In the genomic region with DNA sequence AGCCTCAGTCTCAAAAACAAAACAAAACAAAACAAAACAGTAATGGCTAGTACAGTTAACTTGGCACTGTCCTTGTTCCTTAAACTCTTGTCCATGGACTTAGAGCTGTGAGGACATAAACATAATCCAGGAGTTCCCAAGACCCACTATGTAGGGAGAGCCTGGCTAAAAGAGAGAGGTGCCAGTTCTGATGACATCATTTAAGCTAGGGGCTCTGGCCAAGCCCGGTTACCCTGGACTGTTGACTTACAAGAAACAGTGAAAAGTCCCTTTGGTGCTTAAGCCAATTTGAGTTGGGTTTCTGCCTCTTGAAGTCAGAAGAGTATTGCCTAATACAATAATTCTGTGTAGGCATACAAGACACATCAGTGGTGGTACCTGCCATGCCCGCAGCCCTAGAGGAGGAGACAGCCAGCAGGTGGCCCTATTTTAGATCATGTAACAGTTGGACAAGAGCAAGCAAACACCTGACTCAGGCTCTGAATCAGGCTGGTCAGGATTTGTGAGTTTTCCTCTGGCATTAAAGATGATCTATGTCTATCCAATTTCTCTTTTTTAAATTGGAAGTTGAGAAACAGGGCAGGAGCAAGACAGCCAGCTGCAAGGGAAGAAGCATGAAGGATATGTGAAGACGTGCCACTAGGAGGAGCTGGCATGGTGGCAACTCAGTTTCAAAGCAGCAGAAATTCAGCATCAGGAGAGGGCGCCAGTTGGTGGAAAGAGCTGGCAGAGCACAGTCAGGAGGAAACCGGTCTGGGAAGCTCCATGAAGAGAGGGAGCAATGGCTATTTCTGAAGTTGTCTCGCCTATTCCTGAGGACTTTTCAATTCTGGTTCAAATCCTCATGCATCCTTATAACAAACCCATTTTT, we compare ENCODE assay signal across 8 cellular contexts. TPM values are rescaled to one million over a fixed set of nuclear protein-coding genes. Genes with fewer than 3 reads are reported as not detected.
A peak's percentile ranks its signal among the peaks of the same experiment; 100 is the strongest.
DNase-seq lines count a peak whose midpoint lies in the region; TF ChIP-seq lines count a peak whose summit lies in the region.
"Not testable (repeated sequence)": the region's sequence is repeated elsewhere in the genome, so short reads cannot be mapped to it uniquely, and the experiment has no call there.

No MANE protein-coding gene starts in this region.

- CTCF ChIA-PET in A673 (lab: Charles Lee) = not testable (repeated sequence)

- H3K36me3 ChIP-seq in A673 (ENCODE audit: insufficient read depth, low read length, poor library complexity, severe bottlenecking); KMS-11 (ENCODE audit: insufficient read depth); iPS DF 6.9 (ENCODE audit: control insufficient read depth, insufficient read depth, low read length); parathyroid adenoma (ENCODE audit: control insufficient read depth, insufficient read depth, low read length): not testable (repeated sequence)

- not testable (repeated sequence) for H3K9me3 ChIP-seq in A673 (ENCODE audit: low read depth, low read length, poor library complexity, severe bottlenecking); iPS DF 6.9 (ENCODE audit: control insufficient read depth, insufficient read depth, low read length); parathyroid adenoma (ENCODE audit: control insufficient read depth, low read length)

- peak; percentile 52 for TF ChIP-seq CTCF in A673 (conservative IDR thresholded peaks at IDR 0.05; ENCODE audit: low read depth, low read length)
- TF ChIP-seq CTCF in GM12864 (IDR thresholded peaks at IDR 0.05; ENCODE audit: low read depth, low read length, missing control alignments) = peak; percentile 33
- TF ChIP-seq CTCF in KMS-11 (conservative IDR thresholded peaks at IDR 0.05; ENCODE audit: low read depth, low read length) = 0 out of 2 replicates have a peak, but pooled peaks have one; percentile 29
- 0 out of 2 replicates have a peak, but pooled peaks have one; percentile 9 for TF ChIP-seq CTCF in WI38 (IDR thresholded peaks at IDR 0.05; ENCODE audit: low read depth, low read length)
- peak; percentile 66 for TF ChIP-seq CTCF in parathyroid adenoma (IDR thresholded peaks at IDR 0.05)

- intact Hi-C loops in A673 (cut with micrococcal nuclease; ENCODE audit: unreplicated experiment) = not testable (repeated sequence)

- not testable (repeated sequence) for H4K20me1 ChIP-seq in KMS-11 (ENCODE audit: insufficient read depth)

- DNase-seq in A673 (ENCODE audit: low spot score) (peak; percentile 50), NCI-H774 (lab: John Stamatoyannopoulos, UW) (peak; percentile 12), dermis microvascular lymphatic vessel endothelial cell (ENCODE audit: low read depth in 2 of 2) (peak; percentile 12 to 71), iPS DF 6.9 (ENCODE audit: low read depth, low spot score) (peak; percentile 22)
- DNase-seq in GM12864 (ENCODE audit: low read depth) = not testable (repeated sequence)

- H3K79me2 ChIP-seq in KMS-11 (ENCODE audit: insufficient read depth, low read depth); parathyroid adenoma: not testable (repeated sequence)

- WGBS in iPS DF 6.9 (ENCODE audit: insufficient coverage, insufficient read length) = no CpG with 5 or more reads among the region's 6 CpGs

- not testable (repeated sequence) for H3K27me3 ChIP-seq in A673 (replicated peaks; ENCODE audit: insufficient read depth, low read depth, low read length, poor library complexity); KMS-11 (ENCODE audit: insufficient read depth, low read depth); iPS DF 6.9 (ENCODE audit: control insufficient read depth, insufficient read depth, low read length); parathyroid adenoma (ENCODE audit: control insufficient read depth, insufficient read depth, low read length)

- BruUV-seq in A673 (replicated peaks; lab: Mats Ljungman, UMichigan) = not testable (repeated sequence)

- not testable (repeated sequence) for H3K4me1 ChIP-seq in A673 (ENCODE audit: insufficient read depth, low read length, poor library complexity, severe bottlenecking); KMS-11 (ENCODE audit: low read depth, poor library complexity, severe bottlenecking); iPS DF 6.9 (ENCODE audit: control insufficient read depth, insufficient read depth, low read length); parathyroid adenoma

- not testable (repeated sequence) for H2AFZ ChIP-seq in KMS-11 (ENCODE audit: low read depth)
- peak overlapping the region; percentile 33 for H2AFZ ChIP-seq in parathyroid adenoma

- H3K4me3 ChIP-seq in A673 (ENCODE audit: low read depth, low read length, poor library complexity, severe bottlenecking); GM12864 (ENCODE audit: low read depth, low read length); KMS-11 (IDR thresholded peaks at IDR 0.05; ENCODE audit: insufficient read depth, low read depth, low read length); WI38 (ENCODE audit: low read depth, low read length); iPS DF 6.9 (ENCODE audit: low read length); parathyroid adenoma (ENCODE audit: low read depth, low read length): not testable (repeated sequence)

- POLR2A ChIA-PET in A673 (lab: Charles Lee; ENCODE audit: low non-redundant PET) = not testable (repeated sequence)

- not testable (repeated sequence) for H3K4me2 ChIP-seq in KMS-11; parathyroid adenoma (ENCODE audit: low read length)

- H3K27ac ChIP-seq in A673 (ENCODE audit: low read depth, low read length, poor library complexity, severe bottlenecking); KMS-11; iPS DF 6.9 (ENCODE audit: low read length); parathyroid adenoma: not testable (repeated sequence)

- H3K9ac ChIP-seq in KMS-11, parathyroid adenoma: not testable (repeated sequence)

RNA-seq across cellular contexts. Expression of gene SYT15B, which starts 12.2 kb away (rescaled TPM):
- 0.21 and 0.26 TPM in 2 replicates for total RNA-seq in A673 (2021)
- 0.26 and 0.89 TPM in 2 replicates for total RNA-seq in dermis microvascular lymphatic vessel endothelial cell

Comparison
In these comparisons a context has a peak if more than half of its experiments do, and no peak if none do; other contexts are left out.
1. CTCF ChIP-seq: peak in every context shown above with its lines; median percentile 66 in parathyroid adenoma; 52 in A673; 33 in GM12864; 29 in KMS-11; 9 in WI38.